ENCODE assay signal across 8 cellular contexts in genomic region chr1:26693557-26694184, GRCh38. TPM values are rescaled to one million over a fixed set of nuclear protein-coding genes. Genes with fewer than 3 reads are reported as not detected.
DNase-seq lines count a peak whose midpoint lies in the region; ATAC-seq, FAIRE-seq and TF ChIP-seq lines count a peak whose summit lies in the region.

No MANE protein-coding gene starts in this region.

- H3K79me2 ChIP-seq in astrocyte (ENCODE audit: insufficient read depth, low read length) = peaks cover 29% of the 10 kb centered on the region

- H3K9me3 Mint-ChIP-seq in astrocyte (ENCODE audit: unreplicated experiment) = no peaks in the 10 kb centered on the region

- H3K9ac ChIP-seq in astrocyte (ENCODE audit: low read length) = peak overlapping the region; percentile 86

- H3K9me3 ChIP-seq in heart left ventricle (no peaks in the 10 kb centered on the region), astrocyte (ENCODE audit: insufficient read depth, low read depth, low read length) (no peaks in the 10 kb centered on the region), lung (ENCODE audit: control insufficient read depth in 2 of 2, insufficient read depth in 1 of 2, low read length in 1 of 2) (no peaks in the 10 kb centered on the region), vagina (no peaks in the 10 kb centered on the region)

- H3K27ac Mint-ChIP-seq in astrocyte (ENCODE audit: unreplicated experiment) = peak overlapping the region; percentile 92

- peak overlapping the region; percentile 95 for H3K4me2 ChIP-seq in astrocyte (ENCODE audit: low read length)

- H3K4me3 ChIP-seq in heart left ventricle = peak overlapping the region; percentile 40 to 95 (median 59)
- H3K4me3 ChIP-seq in astrocyte (ENCODE audit: insufficient read depth, low read depth, low read length) = peak overlapping the region; percentile 69
- peak overlapping the region; percentile 29 for H3K4me3 ChIP-seq in lung
- H3K4me3 ChIP-seq in vagina = peak overlapping the region; percentile 62 to 72

- H3K27me3 ChIP-seq in heart left ventricle (peaks cover 0 to 4% (median 0%) of the 10 kb centered on the region in 9 donors), astrocyte (ENCODE audit: insufficient read depth, low read length) (no peaks in the 10 kb centered on the region), lung (ENCODE audit: control insufficient read depth, insufficient read depth) (no peaks in the 10 kb centered on the region), vagina (no peaks in the 10 kb centered on the region)

- H3K27ac ChIP-seq in heart left ventricle (peak overlapping the region; percentile 89 to 98 (median 96)), astrocyte (ENCODE audit: low read depth, low read length) (peak overlapping the region; percentile 89), lung (ENCODE audit: low read depth in 1 of 2, low read length in 1 of 2) (peak overlapping the region; percentile 97 to 99), vagina (peak overlapping the region; percentile 98)

- no peaks in the 10 kb centered on the region for H3K36me3 ChIP-seq in heart left ventricle
- no peaks in the 10 kb centered on the region for H3K36me3 ChIP-seq in astrocyte (ENCODE audit: insufficient read depth, low read length)
- H3K36me3 ChIP-seq in lung (ENCODE audit: control insufficient read depth in 2 of 2, insufficient read depth in 2 of 2, low read length in 2 of 2) = no peaks in the 10 kb centered on the region
- H3K36me3 ChIP-seq in vagina = no peaks in the 10 kb centered on the region

- ATAC-seq in heart left ventricle = no peak
- no peak for ATAC-seq in left ventricle myocardium superior
- no peak for ATAC-seq in lung (ENCODE audit: insufficient read depth, low FRiP score)
- ATAC-seq in GM21381 (IDR thresholded peaks at IDR 0.05; ENCODE audit: unreplicated experiment) = no peak
- ATAC-seq in GM21360 (IDR thresholded peaks at IDR 0.05; ENCODE audit: unreplicated experiment) = no peak

- no peak for TF ChIP-seq CTCF in heart left ventricle (IDR thresholded peaks at IDR 0.05)
- TF ChIP-seq CTCF in astrocyte (IDR thresholded peaks at IDR 0.05; ENCODE audit: insufficient read depth, low read depth, low read length) = no peak
- TF ChIP-seq CTCF in lung (IDR thresholded peaks at IDR 0.05; ENCODE audit: control extremely low read depth, extremely low read depth) = no peak
- TF ChIP-seq CTCF in vagina (IDR thresholded peaks at IDR 0.05) = no peak

- 27 to 30% (median 29%) methylated on average over 5 of the region's 5 CpGs for WGBS in heart left ventricle, 4 donors
- WGBS in lung, 2 donors = 35 to 42% methylated on average over 5 of the region's 5 CpGs

- H3K27me3 Mint-ChIP-seq in astrocyte (ENCODE audit: low read depth, unreplicated experiment) = no peaks in the 10 kb centered on the region

- peak overlapping the region; percentile 83 for H3K4me3 Mint-ChIP-seq in astrocyte (ENCODE audit: unreplicated experiment)

- no peak for FAIRE-seq in astrocyte (lab: Jason Lieb, UNC)

- H4K20me1 ChIP-seq in astrocyte (ENCODE audit: insufficient read depth, low read length) = peaks cover 10% of the 10 kb centered on the region

- DNase-seq in heart left ventricle (no peak), left ventricle myocardium superior (no peak), astrocyte (ENCODE audit: low read depth) (no peak), lung (ENCODE audit: low spot score) (no peak), vagina (ENCODE audit: extremely low spot score in 2 of 2) (no peak), DMS114 treated with DMSO at 0.1 percent for 48 hours (lab: John Stamatoyannopoulos, UW; ENCODE audit: unreplicated experiment) (no peak)

- peaks cover 12% of the 10 kb centered on the region for H3K4me1 Mint-ChIP-seq in astrocyte (ENCODE audit: low read depth, unreplicated experiment)

- no peaks in the 10 kb centered on the region for H3K36me3 Mint-ChIP-seq in astrocyte (ENCODE audit: low read depth, unreplicated experiment)

- no peak overlapping the region for H2AFZ ChIP-seq in astrocyte (ENCODE audit: low read depth, low read length)

- no peak for TF ChIP-seq POLR2A in heart left ventricle (IDR thresholded peaks at IDR 0.05)
- no peak for TF ChIP-seq POLR2A in vagina (IDR thresholded peaks at IDR 0.05)

- peaks cover 0 to 50% (median 30%) of the 10 kb centered on the region in 12 donors for H3K4me1 ChIP-seq in heart left ventricle
- H3K4me1 ChIP-seq in astrocyte (ENCODE audit: insufficient read depth, low read length) = peaks cover 30% of the 10 kb centered on the region
- H3K4me1 ChIP-seq in lung (ENCODE audit: control insufficient read depth in 2 of 2, insufficient read depth in 2 of 2, low read length in 2 of 2) = peaks cover 3 to 13% of the 10 kb centered on the region in 2 donors
- peaks cover 37% of the 10 kb centered on the region for H3K4me1 ChIP-seq in vagina

- intact Hi-C loops in heart left ventricle (cut with DNase I) = loop anchor here in 7 of 10 donors (2.0 to 5.0 kb wide), 3 partner anchors 91 to 95 kb away; partner anchors contain the start of gene PIGV (in 2 of the 7)
- intact Hi-C loops in left ventricle myocardium superior (cut with micrococcal nuclease) = loop anchor here (2.0 kb wide), 1 partner anchor 95 kb away; no protein-coding TSS in a partner anchor
- intact Hi-C loops in vagina (cut with DNase I) = loop anchor here (2.0 kb wide), 1 partner anchor 93 kb away; the partner anchor contains the start of gene PIGV

RNA-seq across cellular contexts. Expression of gene ARID1A, which starts 2.1 kb away (rescaled TPM):
- 10 to 100 TPM; 29.0 to 73.9 (median 49.9) TPM for total RNA-seq in heart left ventricle
- polyA plus RNA-seq in heart left ventricle = 10 to 100 TPM; 14.1 to 33.0 TPM
- 31.4 TPM for total RNA-seq in left ventricle myocardium superior
- 72.3 and 85.1 TPM in 2 replicates for total RNA-seq in astrocyte
- total RNA-seq in lung = 100 to 1,000 TPM in 1 of 2 donors, 10 to 100 TPM in 1; 71.2 to 119 TPM
- polyA plus RNA-seq in lung = 10 to 100 TPM; 16.1 to 28.9 TPM
- 91.6 TPM for total RNA-seq in vagina
